11 cellular contexts compared by ENCODE assay signal in the genomic region with DNA sequence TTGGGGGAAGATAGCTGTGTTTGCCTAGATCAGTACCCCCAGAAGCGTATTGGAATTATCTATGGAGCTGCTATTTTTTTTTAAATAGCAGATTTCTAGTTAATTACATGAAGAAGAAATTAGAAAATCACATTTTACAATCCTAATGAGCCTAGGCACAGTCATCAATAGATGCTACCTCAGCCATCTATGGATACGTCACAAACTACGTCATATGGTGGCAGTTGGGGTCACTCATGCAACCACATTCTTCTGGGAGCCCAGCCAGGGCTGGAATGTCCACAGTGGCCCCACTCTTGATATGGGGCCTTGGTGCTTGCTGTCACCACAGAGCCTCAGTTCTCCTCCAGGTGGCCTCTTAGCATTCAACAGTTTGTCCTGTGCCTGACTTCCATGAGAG.
"Had no signal": no experiment of that assay in that cellular context is flagged by ENCODE, and none has a peak within 500 bp of the region (broad histone marks: within the 10 kb centered on the region; RNA-seq: fewer than 3 reads in every experiment).

No MANE protein-coding gene starts in this region.

- H3K9me3 Mint-ChIP-seq: HFFc6 had no signal

- H3K4me1 ChIP-seq: HAP-1 had no signal

- H3K27ac ChIP-seq: GM23248, HL-60, KMS-11 had no signal

- H3K36me3 ChIP-seq: HAP-1 had no signal

- H3K4me2 ChIP-seq: KMS-11 had no signal

- H3K4me3 ChIP-seq: GM23248, HAP-1 had no signal

- DNase-seq: GOT3, H7, HFFc6, IMR-90, Karpas-422, KBM-7 had no signal

- H3K9ac ChIP-seq: GM23248, KMS-11 had no signal

- H2AFZ ChIP-seq: GM23248 had no signal

- ATAC-seq: HCT116 had no signal

- H3K4me3 Mint-ChIP-seq: HFFc6 had no signal

- H3K9me3 ChIP-seq: HAP-1 had no signal

- H3K27ac Mint-ChIP-seq: HFFc6 had no signal
